Comparison of ENCODE assay signal across 9 cellular contexts in the genomic region with DNA sequence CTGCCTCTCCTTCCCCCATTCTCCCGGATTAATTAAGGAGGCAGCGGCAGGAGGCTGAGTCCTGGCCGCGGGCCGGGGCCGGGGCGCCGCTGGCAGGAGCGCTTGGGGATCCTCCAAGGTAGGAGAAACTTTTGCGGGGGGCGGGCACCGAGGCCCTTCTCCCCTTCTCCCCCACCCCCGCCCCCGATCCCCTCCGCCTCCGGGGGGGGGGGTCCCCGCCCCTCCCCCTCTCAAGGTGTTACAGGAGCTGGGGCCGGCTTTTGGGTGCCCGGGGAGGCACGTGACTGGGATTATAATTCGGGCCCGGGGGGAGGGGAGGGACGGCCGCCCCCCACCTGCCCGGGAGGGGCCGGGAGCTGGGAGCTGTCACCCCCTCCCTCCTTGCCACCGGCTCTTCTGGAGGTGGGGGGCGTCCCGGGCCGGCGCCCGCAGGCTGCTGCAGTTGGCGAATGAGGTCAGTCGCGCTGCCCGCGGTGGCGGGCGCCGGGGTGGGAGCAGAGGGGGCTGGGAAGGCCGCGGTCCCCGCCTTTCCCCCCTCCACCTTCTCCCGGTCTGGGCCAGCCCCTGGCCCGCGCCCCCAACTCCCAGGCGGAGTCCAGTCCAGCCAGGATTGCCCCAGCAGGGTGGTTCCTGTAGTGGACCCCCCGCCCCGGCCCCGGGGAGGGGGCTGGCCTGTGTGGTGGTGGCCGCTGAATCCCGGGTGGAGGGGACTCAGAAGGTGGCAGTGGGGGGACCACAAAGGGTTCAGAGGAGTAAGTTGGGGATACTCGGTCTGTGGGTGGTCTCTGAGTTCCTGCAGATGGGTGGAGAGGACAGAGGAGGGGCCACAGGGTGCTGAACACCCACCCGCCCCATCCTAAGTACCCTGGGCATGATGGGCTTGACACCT. TPM values are rescaled to one million over a fixed set of nuclear protein-coding genes. Genes with fewer than 3 reads are reported as not detected.
DNase-seq lines count a peak whose midpoint lies in the region; ATAC-seq, FAIRE-seq and TF ChIP-seq lines count a peak whose summit lies in the region.
"Had no signal": no experiment of that assay in that cellular context is flagged by ENCODE, and none has a peak within 500 bp of the region (broad histone marks: within the 10 kb centered on the region; RNA-seq: fewer than 3 reads in every experiment).

No MANE protein-coding gene starts in this region.

- no peaks in the 10 kb centered on the region for H3K9me3 Mint-ChIP-seq in astrocyte (ENCODE audit: unreplicated experiment)
- H3K9me3 Mint-ChIP-seq: central memory CD8-positive, alpha-beta T cell had no signal

- ATAC-seq in HG03442 (IDR thresholded peaks at IDR 0.05; ENCODE audit: unreplicated experiment): no peak

- FAIRE-seq in astrocyte (lab: Jason Lieb, UNC) (no peak), keratinocyte (lab: Jason Lieb, UNC) (no peak)

- peak overlapping the region; percentile 81 for H3K4me3 Mint-ChIP-seq in astrocyte (ENCODE audit: unreplicated experiment)

- H3K9me1 ChIP-seq in keratinocyte (ENCODE audit: control insufficient read depth, extremely low read depth, insufficient read depth, low read length): no peaks in the 10 kb centered on the region

- TF ChIP-seq CTCF in astrocyte (IDR thresholded peaks at IDR 0.05; ENCODE audit: insufficient read depth, low read depth, low read length): no peak
- no peak for TF ChIP-seq CTCF in keratinocyte (optimal IDR thresholded peaks at IDR 0.05 in 1 of 3, IDR thresholded peaks at IDR 0.05 in 1 of 3, conservative IDR thresholded peaks at IDR 0.05 in 1 of 3; ENCODE audit: extremely low read depth in 1 of 3, insufficient read depth in 2 of 3, low read length in 3 of 3)

- peak overlapping the region; percentile 69 for H3K4me3 ChIP-seq in astrocyte (ENCODE audit: insufficient read depth, low read depth, low read length)
- peak overlapping the region; percentile 59 to 74 (median 73) for H3K4me3 ChIP-seq in keratinocyte (ENCODE audit: control insufficient read depth in 2 of 3, extremely low read depth in 1 of 3, insufficient read depth in 2 of 3, low read depth in 1 of 3, low read length in 3 of 3)

- no peak overlapping the region for H3K27ac Mint-ChIP-seq in astrocyte (ENCODE audit: unreplicated experiment)

- peak; percentile 33 for DNase-seq in activated naive CD4-positive, alpha-beta T cell treated with Interleukin-2 at 50 U/mL for 16 hours
- DNase-seq in activated naive CD4-positive, alpha-beta T cell (lab: John Stamatoyannopoulos, UW): no peak
- no peak for DNase-seq in astrocyte (ENCODE audit: low read depth)
- no peak for DNase-seq in keratinocyte (ENCODE audit: low read depth, low spot score)
- peak; percentile 34 for DNase-seq in stimulated activated CD8-positive, alpha-beta memory T cell treated with anti-CD3 and anti-CD28 coated beads, Interleukin-4, amount 100 ng/mL, for 48 hours
- no peak for DNase-seq in NCI-H524 treated with DMSO at 0.1 percent for 48 hours (lab: John Stamatoyannopoulos, UW)
- no peak for DNase-seq in HCEC 1CT

- dilution Hi-C loops in keratinocyte (cut with MboI; ENCODE audit: extremely low pct_ligation_motif_present, low sequenced_read_pairs): no loop called here

- H3K27me3 ChIP-seq in astrocyte (ENCODE audit: insufficient read depth, low read length) (no peaks in the 10 kb centered on the region), keratinocyte (ENCODE audit: control insufficient read depth, extremely low read depth, insufficient read depth, low read length) (no peaks in the 10 kb centered on the region)

- peak overlapping the region; percentile 84 for H3K9ac ChIP-seq in astrocyte (ENCODE audit: low read length)
- H3K9ac ChIP-seq in keratinocyte (ENCODE audit: control insufficient read depth, extremely low read depth, insufficient read depth, low read length): peak overlapping the region; percentile 78

- H3K79me2 ChIP-seq in astrocyte (ENCODE audit: insufficient read depth, low read length) (peaks cover 55% of the 10 kb centered on the region), keratinocyte (ENCODE audit: control insufficient read depth, insufficient read depth, low read length) (peaks cover 30% of the 10 kb centered on the region)

- peaks cover 5% of the 10 kb centered on the region for H3K36me3 Mint-ChIP-seq in astrocyte (ENCODE audit: low read depth, unreplicated experiment)

- no peaks in the 10 kb centered on the region for H3K4me1 Mint-ChIP-seq in astrocyte (ENCODE audit: low read depth, unreplicated experiment)

- H3K27ac ChIP-seq in astrocyte (ENCODE audit: low read depth, low read length) (peak overlapping the region; percentile 42), keratinocyte (ENCODE audit: control insufficient read depth, insufficient read depth, low read length) (peak overlapping the region; percentile 31)

- peaks cover 10% of the 10 kb centered on the region for H3K4me1 ChIP-seq in astrocyte (ENCODE audit: insufficient read depth, low read length)
- H3K4me1 ChIP-seq in keratinocyte (ENCODE audit: control insufficient read depth, extremely low read depth, insufficient read depth, low read length): peaks cover 20% of the 10 kb centered on the region

- H3K36me3 ChIP-seq in astrocyte (ENCODE audit: insufficient read depth, low read length) (no peaks in the 10 kb centered on the region), keratinocyte (ENCODE audit: control insufficient read depth in 2 of 2, extremely low read depth in 1 of 2, insufficient read depth in 2 of 2, low read length in 2 of 2) (no peaks in the 10 kb centered on the region)

- H3K27me3 Mint-ChIP-seq in astrocyte (ENCODE audit: low read depth, unreplicated experiment): peaks cover under 1% of the 10 kb centered on the region

- H3K4me2 ChIP-seq in astrocyte (ENCODE audit: low read length): peak overlapping the region; percentile 93
- H3K4me2 ChIP-seq in keratinocyte (ENCODE audit: control insufficient read depth, extremely low read depth, insufficient read depth, low read depth, low read length): peak overlapping the region; percentile 89

- H4K20me1 ChIP-seq in astrocyte (ENCODE audit: insufficient read depth, low read length): peaks cover 32% of the 10 kb centered on the region
- H4K20me1 ChIP-seq in keratinocyte (ENCODE audit: control insufficient read depth, extremely low read depth, insufficient read depth, low read length): no peaks in the 10 kb centered on the region

- H2AFZ ChIP-seq in astrocyte (ENCODE audit: low read depth, low read length) (peak overlapping the region; percentile 47), keratinocyte (ENCODE audit: control insufficient read depth, low read length) (no peak overlapping the region)

- H3K9me3 ChIP-seq in astrocyte (ENCODE audit: insufficient read depth, low read depth, low read length): no peaks in the 10 kb centered on the region
- H3K9me3 ChIP-seq in keratinocyte (ENCODE audit: control insufficient read depth, low read depth, low read length): no peaks in the 10 kb centered on the region

RNA-seq across cellular contexts. Expression of gene GTF2IRD1, which starts 0.6 kb away (rescaled TPM):
- total RNA-seq in astrocyte: 19.3 and 20.4 TPM in 2 replicates
- polyA plus RNA-seq in keratinocyte: 17.4 to 24.7 TPM (median 19.4 TPM) in 3 replicates
- polyA plus RNA-seq in keratinocyte (2011; ENCODE audit: low read depth): 15.9 TPM
- polyA plus RNA-seq in keratinocyte (2011; cell fraction: cytosol; rRNA removed): 16.3 and 18.8 TPM in 2 replicates
- 39.1 and 49.9 TPM in 2 replicates for polyA plus RNA-seq in keratinocyte (2011; cell fraction: nucleus; rRNA removed)
- polyA plus RNA-seq in keratinocyte (2012; ENCODE audit: low replicate concordance): 24.8 and 58.6 TPM in 2 replicates
- polyA minus RNA-seq in keratinocyte: 10.3 to 28.8 TPM (median 15.3 TPM) in 3 replicates
- 22.8 TPM for polyA minus RNA-seq in keratinocyte (2011; cell fraction: cytosol; rRNA and poly(A)+ RNA removed)
- 20.5 and 28.0 TPM in 2 replicates for polyA minus RNA-seq in keratinocyte (2011; cell fraction: nucleus; rRNA and poly(A)+ RNA removed)

Comparison
In these comparisons a context has a peak if more than half of its experiments do, and no peak if none do; other contexts are left out.
1. DNase-seq: peak in activated naive CD4-positive, alpha-beta T cell treated with Interleukin-2 at 50 U/mL for 16 hours (single experiment) and stimulated activated CD8-positive, alpha-beta memory T cell treated with anti-CD3 and anti-CD28 coated beads, Interleukin-4, amount 100 ng/mL, for 48 hours (single experiment); none in activated naive CD4-positive, alpha-beta T cell (0 of 4), astrocyte (single experiment), keratinocyte (single experiment), NCI-H524 treated with DMSO at 0.1 percent for 48 hours (single experiment) and HCEC 1CT (single experiment).